In genomic region chr19:47509973-47510372, GRCh38 we compare ENCODE assay signal across 13 cellular contexts. TPM values are rescaled to one million over a fixed set of nuclear protein-coding genes. Genes with fewer than 3 reads are reported as not detected.
A peak's percentile ranks its signal among the peaks of the same experiment; 100 is the strongest.
DNase-seq lines count a peak whose midpoint lies in the region; ATAC-seq lines count a peak whose summit lies in the region.
"Had no signal": no experiment of that assay in that cellular context is flagged by ENCODE, and none has a peak within 500 bp of the region (broad histone marks: within the 10 kb centered on the region; RNA-seq: fewer than 3 reads in every experiment).

No MANE protein-coding gene starts in this region.

- no peak overlapping the region for H3K4me3 Mint-ChIP-seq in stimulated activated effector memory CD8-positive, alpha-beta T cell treated with anti-CD3 and anti-CD28 coated beads, Interleukin-12 subunit alpha, Interleukin-12 subunit beta, amount 100 ng/mL, for 72 hours
- H3K4me3 Mint-ChIP-seq in activated CD4-positive, alpha-beta T cell treated with anti-CD3 and anti-CD28 coated beads, Interleukin-2, amount 10 ng/mL, durations not matched to agents 24 days and 14 days, result no peak overlapping the region

- intact Hi-C loops in activated CD4-positive, alpha-beta T cell treated with anti-CD3 and anti-CD28 coated beads, Interleukin-2, amount 10 ng/mL, durations not matched to agents 24 days and 14 days (cut with micrococcal nuclease), result no loop called here

- H3K9me3 Mint-ChIP-seq in stimulated activated effector memory CD8-positive, alpha-beta T cell treated with anti-CD3 and anti-CD28 coated beads, Interleukin-12 subunit alpha, Interleukin-12 subunit beta, amount 100 ng/mL, for 72 hours, result no peaks in the 10 kb centered on the region
- no peaks in the 10 kb centered on the region for H3K9me3 Mint-ChIP-seq in activated CD4-positive, alpha-beta T cell treated with anti-CD3 and anti-CD28 coated beads, Interleukin-2, amount 10 ng/mL, durations not matched to agents 24 days and 14 days

- H3K27me3 Mint-ChIP-seq in activated CD4-positive, alpha-beta T cell treated with anti-CD3 and anti-CD28 coated beads, Interleukin-2, amount 10 ng/mL, durations not matched to agents 24 days and 14 days, result no peaks in the 10 kb centered on the region

- H3K4me1 Mint-ChIP-seq in stimulated activated effector memory CD8-positive, alpha-beta T cell treated with anti-CD3 and anti-CD28 coated beads, Interleukin-12 subunit alpha, Interleukin-12 subunit beta, amount 100 ng/mL, for 72 hours, result peaks cover 68% of the 10 kb centered on the region
- H3K4me1 Mint-ChIP-seq in activated CD4-positive, alpha-beta T cell treated with anti-CD3 and anti-CD28 coated beads, Interleukin-2, amount 10 ng/mL, durations not matched to agents 24 days and 14 days, result peaks cover 42% of the 10 kb centered on the region

- ATAC-seq in left lobe of liver, result peak; percentile 26
- ATAC-seq in stimulated activated effector memory CD8-positive, alpha-beta T cell treated with anti-CD3 and anti-CD28 coated beads, Interleukin-12 subunit alpha, Interleukin-12 subunit beta, amount 100 ng/mL, for 72 hours, result no peak
- no peak for ATAC-seq in HG03565 (IDR thresholded peaks at IDR 0.05; ENCODE audit: unreplicated experiment)

- H3K27ac ChIP-seq in caudate nucleus (ENCODE audit: low read depth, low read length), result peak overlapping the region; percentile 54

- DNase-seq in M059J (ENCODE audit: low read depth) (peak; percentile 85), caudate nucleus (lab: John Stamatoyannopoulos, UW) (peak in 22 of 61 donors; percentile 8 to 50 (median 22)), left lobe of liver (ENCODE audit: low spot score) (no peak), HPDE6-E6E7 (ENCODE audit: extremely low spot score) (no peak)
- DNase-seq in stimulated activated effector memory CD8-positive, alpha-beta T cell treated with anti-CD3 and anti-CD28 coated beads, Interleukin-12 subunit alpha, Interleukin-12 subunit beta, amount 100 ng/mL, for 72 hours (ENCODE audit: low spot score in 2 of 2), result no peak
- DNase-seq in activated CD4-positive, alpha-beta T cell treated with anti-CD3 and anti-CD28 coated beads, Interleukin-2, amount 50 U/mL, for 1 hour, result no peak
- no peak for DNase-seq in activated CD4-positive, alpha-beta T cell treated with anti-CD3 and anti-CD28 coated beads, Interleukin-2, amount 10 ng/mL, durations not matched to agents 24 days and 14 days
- DNase-seq: Calu3; SHP77; stimulated activated CD4-positive, alpha-beta T cell treated with anti-CD3 and anti-CD28 coated beads, Interleukin-2, amount 100 ng/mL, for 24 hours had no signal

- peaks cover 30% of the 10 kb centered on the region for H3K36me3 Mint-ChIP-seq in stimulated activated effector memory CD8-positive, alpha-beta T cell treated with anti-CD3 and anti-CD28 coated beads, Interleukin-12 subunit alpha, Interleukin-12 subunit beta, amount 100 ng/mL, for 72 hours
- peaks cover 18% of the 10 kb centered on the region for H3K36me3 Mint-ChIP-seq in activated CD4-positive, alpha-beta T cell treated with anti-CD3 and anti-CD28 coated beads, Interleukin-2, amount 10 ng/mL, durations not matched to agents 24 days and 14 days (ENCODE audit: low read depth)

- H3K27ac Mint-ChIP-seq in stimulated activated effector memory CD8-positive, alpha-beta T cell treated with anti-CD3 and anti-CD28 coated beads, Interleukin-12 subunit alpha, Interleukin-12 subunit beta, amount 100 ng/mL, for 72 hours, result peak overlapping the region; percentile 99
- H3K27ac Mint-ChIP-seq in activated CD4-positive, alpha-beta T cell treated with anti-CD3 and anti-CD28 coated beads, Interleukin-2, amount 10 ng/mL, durations not matched to agents 24 days and 14 days, result no peak overlapping the region

RNA-seq across cellular contexts. Expression of gene NAPA, which starts 4.9 kb away (rescaled TPM):
- 211 and 268 TPM in 2 replicates for total RNA-seq in M059J (2014; rRNA removed; shearing (Covaris generic))
- 96.3 TPM for total RNA-seq in left lobe of liver
- total RNA-seq in activated CD4-positive, alpha-beta T cell treated with anti-CD3 and anti-CD28 coated beads, Interleukin-2, amount 10 ng/mL, durations not matched to agents 24 days and 14 days, result 61.9 and 66.5 TPM in 2 replicates

RNA-seq across cellular contexts. Expression of gene KPTN, which starts 26.0 kb away (rescaled TPM):
- total RNA-seq in M059J (2014; rRNA removed; shearing (Covaris generic)), result 3.4 and 11.1 TPM in 2 replicates
- total RNA-seq in left lobe of liver, result 6.6 TPM
- 10.1 and 12.2 TPM in 2 replicates for total RNA-seq in activated CD4-positive, alpha-beta T cell treated with anti-CD3 and anti-CD28 coated beads, Interleukin-2, amount 10 ng/mL, durations not matched to agents 24 days and 14 days

RNA-seq across cellular contexts. Expression of gene SLC8A2, which starts 38.3 kb away (rescaled TPM):
- total RNA-seq in M059J (2014; rRNA removed; shearing (Covaris generic)), result not detected in 2 replicates
- 0.10 TPM for total RNA-seq in left lobe of liver
- total RNA-seq in activated CD4-positive, alpha-beta T cell treated with anti-CD3 and anti-CD28 coated beads, Interleukin-2, amount 10 ng/mL, durations not matched to agents 24 days and 14 days, result 0.05 TPM in 1 of 2 replicates, not detected in the other
- total RNA-seq: fibroblast of villous mesenchyme, mesenteric fat pad had no signal
